In genomic region chr1:24861821-24862727, GRCh38 we compare ENCODE assay signal across 1 cellular context.
A peak's percentile ranks its signal among the peaks of the same experiment; 100 is the strongest.
TF ChIP-seq lines count a peak whose summit lies in the region.

No MANE protein-coding gene starts in this region.

TF ChIP-seq in HEK293, 187 proteins besides CTCF, POLR2A, EP300 and RAD21 (continued from another document):
- TF ChIP-seq ZBTB49 (tag by site-specific recombination; IDR thresholded peaks at IDR 0.05; ENCODE audit: low read depth) (no peak), ZFP37 (tag by site-specific recombination; IDR thresholded peaks at IDR 0.05) (no peak), ZSCAN16 (tag by site-specific recombination; IDR thresholded peaks at IDR 0.05) (no peak), PRDM6 (tag by site-specific recombination; IDR thresholded peaks at IDR 0.05) (no peak), ZBTB20 (tag by site-specific recombination; IDR thresholded peaks at IDR 0.05) (no peak), ZNF433 (tag by site-specific recombination; IDR thresholded peaks at IDR 0.05; ENCODE audit: low read depth) (no peak), ZNF561 (tag by site-specific recombination; IDR thresholded peaks at IDR 0.05; ENCODE audit: borderline replicate concordance) (no peak), WT1 (tag by site-specific recombination; IDR thresholded peaks at IDR 0.05) (peak; percentile 61; the same call in 1 of the 2 replicates), ZNF747 (tag by site-specific recombination; IDR thresholded peaks at IDR 0.05) (no peak), GLIS1 (tag by site-specific recombination; IDR thresholded peaks at IDR 0.05) (peak; percentile 32; the same call in 1 of the 2 replicates), ZBTB21 (tag by site-specific recombination; IDR thresholded peaks at IDR 0.05) (no peak), FEZF1 (tag by site-specific recombination; IDR thresholded peaks at IDR 0.05) (no peak), ZIC2 (tag by site-specific recombination; IDR thresholded peaks at IDR 0.05) (peak; percentile 7; the same call in 1 of the 2 replicates)
